2 cellular contexts compared by ENCODE assay signal in genomic region chr6:7672066-7673062, GRCh38.
TF ChIP-seq lines count a peak whose summit lies in the region.

No MANE protein-coding gene starts in this region.

TF ChIP-seq in GM23338, 12 proteins besides CTCF, POLR2A, EP300 and RAD21:
- no peak for TF ChIP-seq CREB1 (CRISPR knock-in tag; IDR thresholded peaks at IDR 0.05; ENCODE audit: low read depth)
- no peak for TF ChIP-seq EZH2 (IDR thresholded peaks at IDR 0.05; ENCODE audit: low read depth, unreplicated experiment)
- TF ChIP-seq STAT1 (IDR thresholded peaks at IDR 0.05; ENCODE audit: unreplicated experiment), result no peak
- no peak for TF ChIP-seq NANOG (IDR thresholded peaks at IDR 0.05; ENCODE audit: borderline replicate concordance)
- TF ChIP-seq ZNF462 (CRISPR knock-in tag; IDR thresholded peaks at IDR 0.05), result no peak
- no peak for TF ChIP-seq ZNF114 (CRISPR knock-in tag; IDR thresholded peaks at IDR 0.05)
- TF ChIP-seq ZNF331 (CRISPR knock-in tag; IDR thresholded peaks at IDR 0.05; ENCODE audit: low read depth), result no peak
- TF ChIP-seq JUNB (IDR thresholded peaks at IDR 0.05; ENCODE audit: unreplicated experiment), result no peak
- no peak for TF ChIP-seq ETS1 (IDR thresholded peaks at IDR 0.05)
- no peak for TF ChIP-seq REST (IDR thresholded peaks at IDR 0.05; ENCODE audit: unreplicated experiment)
- TF ChIP-seq EZH2phosphoT487 (IDR thresholded peaks at IDR 0.05; ENCODE audit: unreplicated experiment), result no peak
- no peak for TF ChIP-seq POLR2AphosphoS5 (IDR thresholded peaks at IDR 0.05; ENCODE audit: low read depth)

TF ChIP-seq in K562, 482 proteins besides CTCF, POLR2A, EP300 and RAD21:
- no peak for TF ChIP-seq L3MBTL2 (IDR thresholded peaks at IDR 0.05)
- peak; percentile 20; the same call in 1 of the 2 replicates for TF ChIP-seq USF2 (CRISPR knock-in tag; IDR thresholded peaks at IDR 0.05)
- TF ChIP-seq CREB3L1 (IDR thresholded peaks at IDR 0.05; ENCODE audit: borderline replicate concordance, low read depth), result no peak
